Comparison of ENCODE assay signal across 2 cellular contexts in the genomic region with DNA sequence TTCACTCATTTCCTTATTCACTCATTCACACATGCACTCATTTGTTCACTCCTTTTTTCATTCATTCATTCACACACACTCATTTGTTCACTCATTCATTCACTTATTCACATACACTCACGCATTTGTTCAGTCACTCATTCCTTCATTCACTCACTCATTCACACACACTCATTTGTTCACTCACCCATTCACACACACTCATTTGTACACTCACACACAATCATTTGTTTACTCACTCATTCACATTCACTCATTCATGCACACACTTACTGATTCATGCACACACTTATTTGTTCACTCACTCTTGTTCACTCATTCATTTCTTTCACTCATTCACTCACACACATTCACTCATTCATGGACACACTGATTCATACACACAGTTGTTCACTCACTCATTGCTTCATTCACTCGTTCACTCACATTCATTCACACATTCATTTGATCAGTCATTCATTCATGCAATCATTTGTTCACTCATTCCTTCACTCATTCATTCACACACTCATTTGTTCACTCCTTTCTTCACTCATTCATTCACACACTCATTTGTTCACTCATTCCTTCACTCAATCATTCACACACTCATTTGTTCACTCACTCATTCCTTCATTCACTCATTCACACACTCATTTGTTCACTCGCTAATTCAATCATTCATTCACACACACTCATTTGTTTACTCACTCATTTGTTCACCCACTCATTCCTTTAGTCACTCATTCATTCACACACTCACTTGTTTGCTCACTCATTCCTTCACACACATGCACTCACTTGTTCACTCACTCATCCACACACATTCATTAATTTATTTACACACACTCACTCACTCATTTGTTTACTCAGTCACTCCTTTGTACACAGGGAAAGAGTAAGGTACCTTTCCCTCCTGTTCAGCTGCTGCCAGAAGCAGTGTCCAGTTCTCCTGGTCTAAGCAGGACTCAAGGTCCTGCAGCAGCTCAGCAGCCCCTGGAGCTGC.
TF ChIP-seq lines count a peak whose summit lies in the region.

No MANE protein-coding gene starts in this region.

TF ChIP-seq in HEK293T, 16 proteins besides CTCF, POLR2A, EP300 and RAD21:
- TF ChIP-seq FOXK2 (IDR thresholded peaks at IDR 0.05): no peak
- TF ChIP-seq LEF1 (IDR thresholded peaks at IDR 0.05; ENCODE audit: borderline replicate concordance): no peak
- TF ChIP-seq ELF4 (IDR thresholded peaks at IDR 0.05): no peak
- TF ChIP-seq TARDBP (IDR thresholded peaks at IDR 0.05): no peak; the same call in 1 of the 2 replicates
- TF ChIP-seq FOXM1 (IDR thresholded peaks at IDR 0.05; ENCODE audit: borderline replicate concordance): no peak
- peak; percentile 81 for TF ChIP-seq NFRKB (IDR thresholded peaks at IDR 0.05)
- no peak for TF ChIP-seq CTBP1 (IDR thresholded peaks at IDR 0.05; ENCODE audit: borderline replicate concordance)
- no peak for TF ChIP-seq SP1 (IDR thresholded peaks at IDR 0.05)
- TF ChIP-seq ARNT (IDR thresholded peaks at IDR 0.05): no peak

TF ChIP-seq in HepG2, 621 proteins besides CTCF, POLR2A, EP300 and RAD21 (continues in another document):
- TF ChIP-seq HOXA7 (CRISPR knock-in tag; IDR thresholded peaks at IDR 0.05) (0 out of 2 replicates have a peak, but pooled peaks have one; percentile 38), ZMYM4 (CRISPR knock-in tag; IDR thresholded peaks at IDR 0.05) (no peak), RAD51 (IDR thresholded peaks at IDR 0.05; ENCODE audit: borderline replicate concordance) (peak; percentile 22; the same call in 1 of the 2 replicates), ZNF24 (IDR thresholded peaks at IDR 0.05) (peak; percentile 94), GPN1 (CRISPR knock-in tag; IDR thresholded peaks at IDR 0.05; ENCODE audit: borderline replicate concordance) (no peak), ARHGAP35 (CRISPR knock-in tag; IDR thresholded peaks at IDR 0.05; ENCODE audit: borderline replicate concordance) (no peak), NFYB (CRISPR knock-in tag; IDR thresholded peaks at IDR 0.05) (no peak), ZNF709 (CRISPR knock-in tag; IDR thresholded peaks at IDR 0.05) (no peak), ZNF230 (CRISPR knock-in tag; IDR thresholded peaks at IDR 0.05) (no peak), IRX3 (CRISPR knock-in tag; IDR thresholded peaks at IDR 0.05; ENCODE audit: borderline replicate concordance, low read depth) (no peak), ZNF143 (CRISPR knock-in tag; IDR thresholded peaks at IDR 0.05) (no peak), GZF1 (CRISPR knock-in tag; IDR thresholded peaks at IDR 0.05) (no peak), AGO2 (optimal IDR thresholded peaks at IDR 0.05; ENCODE audit: low read depth, low read length) (no peak), ZBTB3 (CRISPR knock-in tag; IDR thresholded peaks at IDR 0.05; ENCODE audit: borderline replicate concordance, low read depth) (no peak), ZNF557 (CRISPR knock-in tag; IDR thresholded peaks at IDR 0.05) (no peak), PCBP2 (optimal IDR thresholded peaks at IDR 0.05; ENCODE audit: low read depth, low read length, poor library complexity, severe bottlenecking) (no peak), RNF2 (conservative IDR thresholded peaks at IDR 0.05; ENCODE audit: low read depth) (0 out of 2 replicates have a peak, but pooled peaks have one; percentile 14), NR2F6 (IDR thresholded peaks at IDR 0.05) (no peak), NR2F6 (CRISPR knock-in tag; IDR thresholded peaks at IDR 0.05) (no peak), ZC3H13 (CRISPR knock-in tag; IDR thresholded peaks at IDR 0.05) (peak; percentile 45; the same call in 1 of the 2 replicates), ZNF274 (CRISPR knock-in tag; IDR thresholded peaks at IDR 0.05) (no peak), ZNF552 (CRISPR knock-in tag; IDR thresholded peaks at IDR 0.05; ENCODE audit: borderline replicate concordance) (no peak), ZNF775 (CRISPR knock-in tag; IDR thresholded peaks at IDR 0.05; ENCODE audit: borderline replicate concordance) (no peak), ZNF326 (CRISPR knock-in tag; IDR thresholded peaks at IDR 0.05; ENCODE audit: borderline replicate concordance) (no peak), PPARG (CRISPR knock-in tag; conservative IDR thresholded peaks at IDR 0.05) (no peak), FOXA1 (IDR thresholded peaks at IDR 0.05) (peak; percentile 79), FOXA1 (CRISPR knock-in tag; IDR thresholded peaks at IDR 0.05) (peak; percentile 78), ZNF510 (CRISPR knock-in tag; IDR thresholded peaks at IDR 0.05; ENCODE audit: low read depth) (no peak), ZNF10 (CRISPR knock-in tag; IDR thresholded peaks at IDR 0.05; ENCODE audit: borderline replicate concordance, low read depth) (no peak), ZNF224 (CRISPR knock-in tag; IDR thresholded peaks at IDR 0.05) (no peak), ZNF383 (CRISPR knock-in tag; IDR thresholded peaks at IDR 0.05; ENCODE audit: borderline replicate concordance) (no peak), CEBPB (IDR thresholded peaks at IDR 0.05; ENCODE audit: borderline replicate concordance, low read depth, low read length) (no peak), IKZF4 (CRISPR knock-in tag; IDR thresholded peaks at IDR 0.05; ENCODE audit: borderline replicate concordance, low read depth, not compliant biosample characterization) (no peak), ATF7 (IDR thresholded peaks at IDR 0.05) (peak; percentile 10; the same call in 1 of the 2 replicates), ATF7 (CRISPR knock-in tag; IDR thresholded peaks at IDR 0.05) (no peak), ARNT2 (CRISPR knock-in tag; IDR thresholded peaks at IDR 0.05; ENCODE audit: low read depth) (no peak), SRSF4 (IDR thresholded peaks at IDR 0.05; ENCODE audit: low read depth, low read length, poor library complexity, severe bottlenecking) (no peak), SNAPC2 (CRISPR knock-in tag; IDR thresholded peaks at IDR 0.05) (no peak), ZNF17 (CRISPR knock-in tag; IDR thresholded peaks at IDR 0.05) (no peak), ZNF446 (CRISPR knock-in tag; IDR thresholded peaks at IDR 0.05) (no peak), MEF2D (CRISPR knock-in tag; IDR thresholded peaks at IDR 0.05) (no peak)
- TF ChIP-seq, protein P1, sequence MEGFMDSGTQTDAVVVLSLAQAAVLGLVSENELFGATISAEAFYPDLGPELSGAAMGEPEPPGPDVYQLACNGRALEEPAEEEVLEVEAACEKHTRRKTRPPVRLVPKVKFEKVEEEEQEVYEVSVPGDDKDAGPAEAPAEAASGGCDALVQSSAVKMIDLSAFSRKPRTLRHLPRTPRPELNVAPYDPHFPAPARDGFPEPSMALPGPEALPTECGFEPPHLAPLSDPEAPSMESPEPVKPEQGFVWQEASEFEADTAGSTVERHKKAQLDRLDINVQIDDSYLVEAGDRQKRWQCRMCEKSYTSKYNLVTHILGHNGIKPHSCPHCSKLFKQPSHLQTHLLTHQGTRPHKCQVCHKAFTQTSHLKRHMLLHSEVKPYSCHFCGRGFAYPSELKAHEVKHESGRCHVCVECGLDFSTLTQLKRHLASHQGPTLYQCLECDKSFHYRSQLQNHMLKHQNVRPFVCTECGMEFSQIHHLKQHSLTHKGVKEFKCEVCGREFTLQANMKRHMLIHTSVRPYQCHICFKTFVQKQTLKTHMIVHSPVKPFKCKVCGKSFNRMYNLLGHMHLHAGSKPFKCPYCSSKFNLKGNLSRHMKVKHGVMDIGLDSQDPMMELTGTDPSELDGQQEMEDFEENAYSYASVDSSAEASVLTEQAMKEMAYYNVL (CRISPR knock-in tag; IDR thresholded peaks at IDR 0.05; ENCODE audit: borderline replicate concordance): no peak
- TF ChIP-seq, protein P2, sequence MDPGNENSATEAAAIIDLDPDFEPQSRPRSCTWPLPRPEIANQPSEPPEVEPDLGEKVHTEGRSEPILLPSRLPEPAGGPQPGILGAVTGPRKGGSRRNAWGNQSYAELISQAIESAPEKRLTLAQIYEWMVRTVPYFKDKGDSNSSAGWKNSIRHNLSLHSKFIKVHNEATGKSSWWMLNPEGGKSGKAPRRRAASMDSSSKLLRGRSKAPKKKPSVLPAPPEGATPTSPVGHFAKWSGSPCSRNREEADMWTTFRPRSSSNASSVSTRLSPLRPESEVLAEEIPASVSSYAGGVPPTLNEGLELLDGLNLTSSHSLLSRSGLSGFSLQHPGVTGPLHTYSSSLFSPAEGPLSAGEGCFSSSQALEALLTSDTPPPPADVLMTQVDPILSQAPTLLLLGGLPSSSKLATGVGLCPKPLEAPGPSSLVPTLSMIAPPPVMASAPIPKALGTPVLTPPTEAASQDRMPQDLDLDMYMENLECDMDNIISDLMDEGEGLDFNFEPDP (CRISPR knock-in tag; conservative IDR thresholded peaks at IDR 0.05): no peak
- TF ChIP-seq, protein P3, sequence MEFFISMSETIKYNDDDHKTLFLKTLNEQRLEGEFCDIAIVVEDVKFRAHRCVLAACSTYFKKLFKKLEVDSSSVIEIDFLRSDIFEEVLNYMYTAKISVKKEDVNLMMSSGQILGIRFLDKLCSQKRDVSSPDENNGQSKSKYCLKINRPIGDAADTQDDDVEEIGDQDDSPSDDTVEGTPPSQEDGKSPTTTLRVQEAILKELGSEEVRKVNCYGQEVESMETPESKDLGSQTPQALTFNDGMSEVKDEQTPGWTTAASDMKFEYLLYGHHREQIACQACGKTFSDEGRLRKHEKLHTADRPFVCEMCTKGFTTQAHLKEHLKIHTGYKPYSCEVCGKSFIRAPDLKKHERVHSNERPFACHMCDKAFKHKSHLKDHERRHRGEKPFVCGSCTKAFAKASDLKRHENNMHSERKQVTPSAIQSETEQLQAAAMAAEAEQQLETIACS (CRISPR knock-in tag; IDR thresholded peaks at IDR 0.05): no peak
- TF ChIP-seq, protein P4, sequence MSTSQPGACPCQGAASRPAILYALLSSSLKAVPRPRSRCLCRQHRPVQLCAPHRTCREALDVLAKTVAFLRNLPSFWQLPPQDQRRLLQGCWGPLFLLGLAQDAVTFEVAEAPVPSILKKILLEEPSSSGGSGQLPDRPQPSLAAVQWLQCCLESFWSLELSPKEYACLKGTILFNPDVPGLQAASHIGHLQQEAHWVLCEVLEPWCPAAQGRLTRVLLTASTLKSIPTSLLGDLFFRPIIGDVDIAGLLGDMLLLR (CRISPR knock-in tag; IDR thresholded peaks at IDR 0.05): no peak
- TF ChIP-seq, protein P5, sequence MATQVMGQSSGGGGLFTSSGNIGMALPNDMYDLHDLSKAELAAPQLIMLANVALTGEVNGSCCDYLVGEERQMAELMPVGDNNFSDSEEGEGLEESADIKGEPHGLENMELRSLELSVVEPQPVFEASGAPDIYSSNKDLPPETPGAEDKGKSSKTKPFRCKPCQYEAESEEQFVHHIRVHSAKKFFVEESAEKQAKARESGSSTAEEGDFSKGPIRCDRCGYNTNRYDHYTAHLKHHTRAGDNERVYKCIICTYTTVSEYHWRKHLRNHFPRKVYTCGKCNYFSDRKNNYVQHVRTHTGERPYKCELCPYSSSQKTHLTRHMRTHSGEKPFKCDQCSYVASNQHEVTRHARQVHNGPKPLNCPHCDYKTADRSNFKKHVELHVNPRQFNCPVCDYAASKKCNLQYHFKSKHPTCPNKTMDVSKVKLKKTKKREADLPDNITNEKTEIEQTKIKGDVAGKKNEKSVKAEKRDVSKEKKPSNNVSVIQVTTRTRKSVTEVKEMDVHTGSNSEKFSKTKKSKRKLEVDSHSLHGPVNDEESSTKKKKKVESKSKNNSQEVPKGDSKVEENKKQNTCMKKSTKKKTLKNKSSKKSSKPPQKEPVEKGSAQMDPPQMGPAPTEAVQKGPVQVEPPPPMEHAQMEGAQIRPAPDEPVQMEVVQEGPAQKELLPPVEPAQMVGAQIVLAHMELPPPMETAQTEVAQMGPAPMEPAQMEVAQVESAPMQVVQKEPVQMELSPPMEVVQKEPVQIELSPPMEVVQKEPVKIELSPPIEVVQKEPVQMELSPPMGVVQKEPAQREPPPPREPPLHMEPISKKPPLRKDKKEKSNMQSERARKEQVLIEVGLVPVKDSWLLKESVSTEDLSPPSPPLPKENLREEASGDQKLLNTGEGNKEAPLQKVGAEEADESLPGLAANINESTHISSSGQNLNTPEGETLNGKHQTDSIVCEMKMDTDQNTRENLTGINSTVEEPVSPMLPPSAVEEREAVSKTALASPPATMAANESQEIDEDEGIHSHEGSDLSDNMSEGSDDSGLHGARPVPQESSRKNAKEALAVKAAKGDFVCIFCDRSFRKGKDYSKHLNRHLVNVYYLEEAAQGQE (IDR thresholded peaks at IDR 0.05; ENCODE audit: borderline replicate concordance in 1 of 2, low read depth in 1 of 2, low read length in 2 of 2): no peak
- TF ChIP-seq, protein P6, sequence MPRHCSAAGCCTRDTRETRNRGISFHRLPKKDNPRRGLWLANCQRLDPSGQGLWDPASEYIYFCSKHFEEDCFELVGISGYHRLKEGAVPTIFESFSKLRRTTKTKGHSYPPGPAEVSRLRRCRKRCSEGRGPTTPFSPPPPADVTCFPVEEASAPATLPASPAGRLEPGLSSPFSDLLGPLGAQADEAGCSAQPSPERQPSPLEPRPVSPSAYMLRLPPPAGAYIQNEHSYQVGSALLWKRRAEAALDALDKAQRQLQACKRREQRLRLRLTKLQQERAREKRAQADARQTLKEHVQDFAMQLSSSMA (CRISPR knock-in tag; IDR thresholded peaks at IDR 0.05): no peak
